8 cellular contexts compared by ENCODE assay signal in genomic region chr6:31271641-31272357, GRCh38.
DNase-seq lines count a peak whose midpoint lies in the region; ATAC-seq lines count a peak whose summit lies in the region.

HLA-C (minus strand) TSS chr6:31272092; CDS start chr6:31272071, 21 bp downstream.

- ATAC-seq in GM18868 (IDR thresholded peaks at IDR 0.05; ENCODE audit: unreplicated experiment), result peak; percentile 84
- peak; percentile 80 for ATAC-seq in HG03108 (IDR thresholded peaks at IDR 0.05; ENCODE audit: unreplicated experiment)

- in situ Hi-C loops in ACHN (cut with HindIII; ENCODE audit: low pct_ligation_motif_present, low pct_unique_long_range_greater_than_20kb, low sequenced_read_pairs), result no loop called here

- DNase-seq in ACHN (peak; percentile 97), NCI-H2196 treated with DMSO at 0.1 percent for 48 hours (lab: John Stamatoyannopoulos, UW; ENCODE audit: unreplicated experiment) (peak; percentile 95), iris pigment epithelial cell (ENCODE audit: low read depth) (peak; percentile 98)
- DNase-seq in activated CD4-positive, CD25-positive, alpha-beta regulatory T cell treated with anti-CD3 and anti-CD28 coated beads, Interleukin-2, amount 50 U/mL, for 16 hours (ENCODE audit: low read depth, low spot score), result peak; percentile 86
- peak; percentile 94 for DNase-seq in central memory CD4-positive, alpha-beta T cell
- DNase-seq in stimulated activated CD4-positive, alpha-beta T cell treated with anti-CD3 and anti-CD28 coated beads, Interleukin-12 subunit alpha, Interleukin-12 subunit beta, amount 100 ng/mL, for 24 hours (ENCODE audit: low read depth in 2 of 2), result peak; percentile 78 to 85

Comparison
In these comparisons a context has a peak if more than half of its experiments do, and no peak if none do; other contexts are left out.
1. Peak in every context shown above with its lines: DNase-seq and ATAC-seq.